In genomic region chr3:152403632-152404066, GRCh38 we compare ENCODE assay signal across 8 cellular contexts.
DNase-seq lines count a peak whose midpoint lies in the region; ATAC-seq and TF ChIP-seq lines count a peak whose summit lies in the region.

No MANE protein-coding gene starts in this region.

- H3K4me3 Mint-ChIP-seq in activated naive CD4-positive, alpha-beta T cell treated with anti-CD3 and anti-CD28 coated beads, Interleukin-2, amount 50 U/mL, for 24 hours = peak overlapping the region; percentile 67
- H3K4me3 Mint-ChIP-seq in effector memory CD8-positive, alpha-beta T cell = peak overlapping the region; percentile 25 to 69

- ATAC-seq in effector memory CD8-positive, alpha-beta T cell (replicated peaks) = no peak
- ATAC-seq in upper lobe of right lung (peak; percentile 85), HG02973 (IDR thresholded peaks at IDR 0.05; ENCODE audit: unreplicated experiment) (no peak), HG02610 (IDR thresholded peaks at IDR 0.05; ENCODE audit: unreplicated experiment) (no peak)

- no peaks in the 10 kb centered on the region for H3K9me3 ChIP-seq in upper lobe of right lung

- no peaks in the 10 kb centered on the region for H3K36me3 ChIP-seq in upper lobe of right lung

- peaks cover 73% of the 10 kb centered on the region for H3K4me1 ChIP-seq in upper lobe of right lung

- intact Hi-C loops in upper lobe of right lung (cut with DNase I) = no loop called here

- no peak for DNase-seq in activated naive CD4-positive, alpha-beta T cell (lab: John Stamatoyannopoulos, UW)
- no peak for DNase-seq in effector memory CD8-positive, alpha-beta T cell
- peak; percentile 16 for DNase-seq in mucosa of gallbladder (ENCODE audit: low spot score)
- DNase-seq in upper lobe of right lung = peak; percentile 68
- DNase-seq in HEK293T (ENCODE audit: extremely low spot score) = no peak

- no peak overlapping the region for H3K4me3 ChIP-seq in upper lobe of right lung

- peaks cover 17% of the 10 kb centered on the region for H3K36me3 Mint-ChIP-seq in activated naive CD4-positive, alpha-beta T cell treated with anti-CD3 and anti-CD28 coated beads, Interleukin-2, amount 50 U/mL, for 24 hours
- peaks cover 15% of the 10 kb centered on the region for H3K36me3 Mint-ChIP-seq in effector memory CD8-positive, alpha-beta T cell (ENCODE audit: insufficient read depth)

- CTCF ChIA-PET in HEK293T (lab: Yijun Ruan, JAX) = interaction anchor here (0.6 kb wide), 1 partner anchor 95 kb away, joined by 3 read pairs; no protein-coding TSS in a partner anchor

- H3K4me1 Mint-ChIP-seq in activated naive CD4-positive, alpha-beta T cell treated with anti-CD3 and anti-CD28 coated beads, Interleukin-2, amount 50 U/mL, for 24 hours = peaks cover 94% of the 10 kb centered on the region
- peaks cover 43 to 78% of the 10 kb centered on the region in 2 donors for H3K4me1 Mint-ChIP-seq in effector memory CD8-positive, alpha-beta T cell (ENCODE audit: low read depth in 2 of 2)

- H3K27ac ChIP-seq in upper lobe of right lung = peak overlapping the region; percentile 63

- no peak for TF ChIP-seq CTCF in upper lobe of right lung (IDR thresholded peaks at IDR 0.05)

- POLR2A ChIA-PET in HEK293T (lab: Yijun Ruan, JAX) = no interaction called here

- no peaks in the 10 kb centered on the region for H3K9me3 Mint-ChIP-seq in activated naive CD4-positive, alpha-beta T cell treated with anti-CD3 and anti-CD28 coated beads, Interleukin-2, amount 50 U/mL, for 24 hours
- H3K9me3 Mint-ChIP-seq in effector memory CD8-positive, alpha-beta T cell = no peaks in the 10 kb centered on the region

- H3K27me3 ChIP-seq in upper lobe of right lung = no peaks in the 10 kb centered on the region

- H3K27ac Mint-ChIP-seq in activated naive CD4-positive, alpha-beta T cell treated with anti-CD3 and anti-CD28 coated beads, Interleukin-2, amount 50 U/mL, for 24 hours = peak overlapping the region; percentile 97
- peak overlapping the region; percentile 88 to 89 for H3K27ac Mint-ChIP-seq in effector memory CD8-positive, alpha-beta T cell

- H3K27me3 Mint-ChIP-seq in activated naive CD4-positive, alpha-beta T cell treated with anti-CD3 and anti-CD28 coated beads, Interleukin-2, amount 50 U/mL, for 24 hours = no peaks in the 10 kb centered on the region
- H3K27me3 Mint-ChIP-seq in effector memory CD8-positive, alpha-beta T cell = no peaks in the 10 kb centered on the region

TF ChIP-seq in HEK293T, 16 proteins besides CTCF, POLR2A, EP300 and RAD21:
- no peak for TF ChIP-seq FOXM1 (IDR thresholded peaks at IDR 0.05; ENCODE audit: borderline replicate concordance)
- no peak for TF ChIP-seq ARNT (IDR thresholded peaks at IDR 0.05)
- no peak for TF ChIP-seq BHLHE40 (IDR thresholded peaks at IDR 0.05; ENCODE audit: borderline replicate concordance)
- TF ChIP-seq TARDBP (IDR thresholded peaks at IDR 0.05) = no peak
- TF ChIP-seq SUZ12 (IDR thresholded peaks at IDR 0.05) = no peak
- TF ChIP-seq L3MBTL2 (conservative IDR thresholded peaks at IDR 0.05) = no peak
- no peak for TF ChIP-seq HDGF (IDR thresholded peaks at IDR 0.05; ENCODE audit: borderline replicate concordance)
- no peak for TF ChIP-seq CTBP1 (IDR thresholded peaks at IDR 0.05; ENCODE audit: borderline replicate concordance)
- no peak for TF ChIP-seq FOXK2 (IDR thresholded peaks at IDR 0.05)
- TF ChIP-seq LEF1 (IDR thresholded peaks at IDR 0.05; ENCODE audit: borderline replicate concordance) = no peak
- TF ChIP-seq SP1 (IDR thresholded peaks at IDR 0.05) = no peak
- TF ChIP-seq ZNF384 (IDR thresholded peaks at IDR 0.05) = no peak
- TF ChIP-seq NFRKB (IDR thresholded peaks at IDR 0.05) = no peak
- no peak for TF ChIP-seq PKNOX1 (IDR thresholded peaks at IDR 0.05)

Comparison
In these comparisons a context has a peak if more than half of its experiments do, and no peak if none do; other contexts are left out.
1. DNase-seq: peak in mucosa of gallbladder (single experiment) and upper lobe of right lung (single experiment); none in activated naive CD4-positive, alpha-beta T cell (0 of 4), effector memory CD8-positive, alpha-beta T cell (0 of 3) and HEK293T (single experiment).